ENCODE assay signal across 22 cellular contexts in genomic region chr1:94357661-94358060, GRCh38.
"Had no signal": no experiment of that assay in that cellular context is flagged by ENCODE, and none has a peak within 500 bp of the region (broad histone marks: within the 10 kb centered on the region; RNA-seq: fewer than 3 reads in every experiment).

No MANE protein-coding gene starts in this region.

- H3K9me3 ChIP-seq: SK-N-SH had no signal

- H3K27ac ChIP-seq: HL-60, RWPE1 had no signal

- H3K9ac ChIP-seq: SK-N-SH had no signal

- DNase-seq: Karpas-422, KG1, MG63, NCI-H1092, NCI-H1105 treated with DMSO at 0.1 percent for 48 hours, NCI-H1417 treated with DMSO at 0.1 percent for 48 hours, NCI-H146, NCI-H1694 treated with DMSO at 0.1 percent for 48 hours, NCI-H1930, NCI-H2081, NCI-H2107, NCI-H2227 treated with DMSO at 0.1 percent for 48 hours, NCI-H446, NCI-H510A, NCI-H524 treated with DMSO at 0.1 percent for 48 hours, NCI-H69, NCI-H774, SHP77, SK-N-SH, SW 1271 had no signal

- H3K27me3 ChIP-seq: MG63 had no signal

- H3K36me3 ChIP-seq: MG63 had no signal

- H3K4me3 ChIP-seq: MG63 had no signal
